In the genomic region with DNA sequence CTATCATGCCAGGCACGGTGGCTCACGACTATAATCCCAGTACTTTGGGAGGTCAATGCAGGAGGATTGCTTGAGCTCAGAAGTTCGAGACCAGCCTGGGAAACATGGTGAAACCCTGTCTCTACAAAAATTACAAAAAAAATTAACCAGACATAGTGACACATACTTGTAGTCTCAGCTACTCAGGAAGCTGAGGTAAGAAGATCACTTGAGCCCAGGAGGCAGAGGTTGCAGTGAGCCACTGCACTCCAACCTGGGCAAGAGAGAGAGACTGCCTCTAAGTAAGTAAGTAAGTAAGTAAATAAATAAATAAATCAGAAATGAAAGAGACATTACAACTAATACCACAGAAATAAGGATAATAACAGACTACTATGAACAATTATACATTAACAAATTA, we compare ENCODE assay signal across 29 cellular contexts. TPM values are rescaled to one million over a fixed set of nuclear protein-coding genes. Genes with fewer than 3 reads are reported as not detected.
DNase-seq lines count a peak whose midpoint lies in the region; ATAC-seq and TF ChIP-seq lines count a peak whose summit lies in the region.
"Had no signal": no experiment of that assay in that cellular context is flagged by ENCODE, and none has a peak within 500 bp of the region (broad histone marks: within the 10 kb centered on the region; RNA-seq: fewer than 3 reads in every experiment).

No MANE protein-coding gene starts in this region.

- no peak overlapping the region for H2AFZ ChIP-seq in GM23338

- intact Hi-C loops in right cardiac atrium (cut with DNase I): no loop called here
- intact Hi-C loops in heart left ventricle (cut with DNase I): no loop called here
- intact Hi-C loops in right lobe of liver (cut with DNase I): no loop called here

- H3K27ac ChIP-seq in right cardiac atrium (ENCODE audit: low read length) (peak overlapping the region; percentile 52), heart left ventricle (peak overlapping the region in 1 of 12 donors; percentile 32), right lobe of liver (no peak overlapping the region), GM23338 (ENCODE audit: low read depth) (no peak overlapping the region)
- H3K27ac ChIP-seq: left ventricle myocardium inferior, ovary had no signal

- H3K9me3 Mint-ChIP-seq in type B pancreatic cell: peaks cover 4% of the 10 kb centered on the region
- peaks cover 18% of the 10 kb centered on the region; the same call in 2 of the 3 replicates for H3K9me3 Mint-ChIP-seq in GM23338

- H3K27me3 ChIP-seq in right cardiac atrium (ENCODE audit: control insufficient read depth, insufficient read depth) (no peaks in the 10 kb centered on the region), heart left ventricle (no peaks in the 10 kb centered on the region), right lobe of liver (no peaks in the 10 kb centered on the region), GM23338 (ENCODE audit: insufficient read depth) (no peaks in the 10 kb centered on the region)
- H3K27me3 ChIP-seq: BE2C, ovary had no signal

- H3K4me3 Mint-ChIP-seq in type B pancreatic cell: no peak overlapping the region
- H3K4me3 Mint-ChIP-seq in GM23338: no peak overlapping the region
- H3K4me3 Mint-ChIP-seq: activated B cell treated with CpG ODN at 0.5 μM for 24 hours; activated CD4-positive, alpha-beta memory T cell treated with anti-CD3 and anti-CD28 coated beads, Interleukin-2, amount 10 ng/mL, durations not matched to agents 7 days and 5 days; brain; nephron had no signal

- 85% methylated on average over 3 of the region's 3 CpGs for WGBS in right cardiac atrium
- WGBS in heart left ventricle, 4 donors: 70 to 82% (median 79%) methylated on average over 3 of the region's 3 CpGs
- WGBS in right lobe of liver (ENCODE audit: insufficient coverage, low coverage, low lambda C conversion rate, missing lambda C conversion rate): 77% methylated on average over 3 of the region's 3 CpGs

- no peak for TF ChIP-seq CTCF in heart left ventricle (IDR thresholded peaks at IDR 0.05)
- no peak for TF ChIP-seq CTCF in type B pancreatic cell (conservative IDR thresholded peaks at IDR 0.05)
- TF ChIP-seq CTCF in right lobe of liver (IDR thresholded peaks at IDR 0.05): no peak
- TF ChIP-seq CTCF in GM23338 (conservative IDR thresholded peaks at IDR 0.05; ENCODE audit: low read depth in 2 of 2): no peak

- ATAC-seq in right cardiac atrium (no peak), heart left ventricle (no peak), HG02885 (IDR thresholded peaks at IDR 0.05; ENCODE audit: poor library complexity, unreplicated experiment) (peak; percentile 54), right lobe of liver (no peak), GM23338 (no peak)
- ATAC-seq: sciatic nerve had no signal

- H3F3A ChIP-seq in GM23338 (replicated peaks; ENCODE audit: low read depth): no peaks in the 10 kb centered on the region

- H3K4me3 ChIP-seq in right cardiac atrium (ENCODE audit: low read length) (no peak overlapping the region), heart left ventricle (no peak overlapping the region), right lobe of liver (no peak overlapping the region), GM23338 (no peak overlapping the region)
- H3K4me3 ChIP-seq: left ventricle myocardium inferior, ovary had no signal

- peaks cover 2 to 48% (median 35%) of the 10 kb centered on the region in 9 donors for H3K36me3 ChIP-seq in heart left ventricle
- peaks cover 0 to 16% (median under 1%) of the 10 kb centered on the region in 4 donors for H3K36me3 ChIP-seq in right lobe of liver
- H3K36me3 ChIP-seq in GM23338 (ENCODE audit: insufficient read depth): peaks cover 23% of the 10 kb centered on the region; the same call in 1 of the 2 replicates
- H3K36me3 ChIP-seq: BE2C, ovary had no signal

- no peak overlapping the region for H3K27ac Mint-ChIP-seq in type B pancreatic cell
- no peak overlapping the region for H3K27ac Mint-ChIP-seq in GM23338
- H3K27ac Mint-ChIP-seq: activated B cell treated with CpG ODN at 0.5 μM for 24 hours; activated CD4-positive, alpha-beta memory T cell treated with anti-CD3 and anti-CD28 coated beads, Interleukin-2, amount 10 ng/mL, durations not matched to agents 7 days and 5 days; brain; nephron had no signal

- H3K4me1 Mint-ChIP-seq in type B pancreatic cell (ENCODE audit: unreplicated experiment): peaks cover 1% of the 10 kb centered on the region
- peaks cover 8% of the 10 kb centered on the region for H3K4me1 Mint-ChIP-seq in GM23338
- H3K4me1 Mint-ChIP-seq: brain, nephron had no signal

- no peaks in the 10 kb centered on the region; the same call in 1 of the 2 replicates for H4K20me1 ChIP-seq in GM23338 (replicated peaks; ENCODE audit: insufficient read depth)

- H3K9me3 ChIP-seq in right cardiac atrium (ENCODE audit: control insufficient read depth, low read length) (no peaks in the 10 kb centered on the region), heart left ventricle (peaks cover 0 to 8% (median 0%) of the 10 kb centered on the region in 12 donors), right lobe of liver (no peaks in the 10 kb centered on the region)
- H3K9me3 ChIP-seq: BE2C had no signal

- peaks cover 57% of the 10 kb centered on the region for H3K79me2 ChIP-seq in GM23338 (replicated peaks; ENCODE audit: insufficient read depth)

- no peak for DNase-seq in right cardiac atrium
- no peak for DNase-seq in heart left ventricle
- peak; percentile 38 for DNase-seq in dermis blood vessel endothelial cell
- peak; percentile 10 for DNase-seq in type B pancreatic cell (ENCODE audit: extremely low spot score, unreplicated experiment)
- no peak for DNase-seq in GM03348 (ENCODE audit: low spot score)
- DNase-seq in right lobe of liver: no peak
- DNase-seq in GM23338 (ENCODE audit: low spot score): no peak
- DNase-seq: activated B cell treated with CpG ODN at 0.5 μM for 24 hours; activated CD4-positive, alpha-beta memory T cell treated with anti-CD3 and anti-CD28 coated beads, Interleukin-2, amount 10 ng/mL, durations not matched to agents 7 days and 5 days; activated gamma-delta T cell; BE2C; DND-41; head of caudate nucleus; KBM-7; left ventricle myocardium inferior; midbrain; NCI-H1930; NCI-H345; NCI-H774; ovary; SHP77; stimulated activated CD4-positive, alpha-beta T cell treated with anti-CD3 and anti-CD28 coated beads, Interleukin-15, amount 100 ng/mL, for 24 hours; stimulated activated CD8-positive, alpha-beta memory T cell treated with anti-CD3 and anti-CD28 coated beads, Interleukin-4, amount 100 ng/mL, for 48 hours; substantia nigra; T1000 had no signal

- no peak overlapping the region for H3K4me2 ChIP-seq in GM23338

- no peak for TF ChIP-seq POLR2A in heart left ventricle (IDR thresholded peaks at IDR 0.05)
- TF ChIP-seq POLR2A in right lobe of liver (IDR thresholded peaks at IDR 0.05): no peak

- H3K4me1 ChIP-seq in right cardiac atrium (ENCODE audit: control insufficient read depth, insufficient read depth, low read length) (peaks cover 7% of the 10 kb centered on the region), heart left ventricle (peaks cover 0 to 34% (median 12%) of the 10 kb centered on the region in 12 donors), right lobe of liver (peaks cover 0 to 2% (median 0%) of the 10 kb centered on the region in 4 donors), GM23338 (ENCODE audit: insufficient read depth) (peaks cover 9% of the 10 kb centered on the region)
- H3K4me1 ChIP-seq: BE2C had no signal

- H3K9me2 ChIP-seq in GM23338 (ENCODE audit: insufficient read depth): no peaks in the 10 kb centered on the region

- H3K36me3 Mint-ChIP-seq in type B pancreatic cell (peaks cover 31% of the 10 kb centered on the region), GM23338 (ENCODE audit: low read depth) (peaks cover 47% of the 10 kb centered on the region)

- H3K27me3 Mint-ChIP-seq in type B pancreatic cell: no peaks in the 10 kb centered on the region
- H3K27me3 Mint-ChIP-seq in GM23338 (ENCODE audit: insufficient read depth, low read depth, poor library complexity): no peaks in the 10 kb centered on the region
- H3K27me3 Mint-ChIP-seq: activated B cell treated with CpG ODN at 0.5 μM for 24 hours, brain had no signal

TF ChIP-seq in GM23338, 12 proteins besides CTCF, POLR2A, EP300 and RAD21 (continues in another document):
- TF ChIP-seq STAT1 (IDR thresholded peaks at IDR 0.05; ENCODE audit: unreplicated experiment): no peak
- no peak for TF ChIP-seq CREB1 (CRISPR knock-in tag; IDR thresholded peaks at IDR 0.05; ENCODE audit: low read depth)
- no peak for TF ChIP-seq ZNF114 (CRISPR knock-in tag; IDR thresholded peaks at IDR 0.05)

RNA-seq across cellular contexts. Expression of a gene that starts 36.2 kb away (rescaled TPM):
- total RNA-seq in right cardiac atrium (100 to 1,000 TPM; 159 to 227 (median 169) TPM), heart left ventricle (100 to 1,000 TPM; 225 to 434 (median 349) TPM), dermis blood vessel endothelial cell (62.5 and 188 TPM in 2 replicates), type B pancreatic cell (ENCODE audit: low replicate concordance) (171 and 347 TPM in 2 replicates), right lobe of liver (100 to 1,000 TPM in 1 of 6 experiments, 10 to 100 TPM in 5; 63.9 to 105 (median 82.1) TPM)
- polyA plus RNA-seq in right cardiac atrium (211 TPM), heart left ventricle (100 to 1,000 TPM; 253 to 308 TPM), GM23338 (2016; fragmentation: Nextera tagmentation; extraction: Ambion mirVana) (227 and 233 TPM in 2 replicates)
- total RNA-seq in GM23338 (2014; rRNA removed; shearing (Covaris generic)): 110 and 111 TPM in 2 replicates

Comparison
In these comparisons a context has a peak if more than half of its experiments do, and no peak if none do; other contexts are left out.
1. DNase-seq: peak in dermis blood vessel endothelial cell (single experiment) and type B pancreatic cell (single experiment); none in right cardiac atrium (0 of 3), heart left ventricle (0 of 5), GM03348 (single experiment), right lobe of liver (0 of 3) and GM23338 (single experiment).